Comparison of ENCODE assay signal across 23 cellular contexts in genomic region chr2:153405196-153405595, GRCh38.
"Had no signal": no experiment of that assay in that cellular context is flagged by ENCODE, and none has a peak within 500 bp of the region (broad histone marks: within the 10 kb centered on the region; RNA-seq: fewer than 3 reads in every experiment).

No MANE protein-coding gene starts in this region.

- H3K27ac ChIP-seq: colonic mucosa, left ventricle myocardium inferior, neutrophil, parathyroid adenoma, tibial nerve had no signal

- H3K79me2 ChIP-seq: parathyroid adenoma had no signal

- H3K4me3 Mint-ChIP-seq: activated B cell treated with CpG ODN at 0.5 μM for 24 hours; activated CD8-positive, alpha-beta T cell treated with anti-CD3 and anti-CD28 coated beads, Interleukin-2, amount 10 ng/mL, durations not matched to agents 7 days and 5 days; memory B cell; naive thymus-derived CD4-positive, alpha-beta T cell; T-helper 1 cell treated with Interleukin-12 subunit alpha and Interleukin-12 subunit beta and Interleukin-4 antibody, amounts not matched to agents 30 μg/mL and 1 μg/mL, for 36 hours had no signal

- H3K4me1 Mint-ChIP-seq: activated B cell treated with CpG ODN at 0.5 μM for 24 hours; memory B cell; naive thymus-derived CD4-positive, alpha-beta T cell had no signal

- H3K9ac ChIP-seq: parathyroid adenoma had no signal

- H3K9me3 ChIP-seq: colonic mucosa, left ventricle myocardium inferior, mucosa of descending colon, neutrophil, tibial nerve had no signal

- H3K27ac Mint-ChIP-seq: activated B cell treated with CpG ODN at 0.5 μM for 24 hours; activated CD8-positive, alpha-beta T cell treated with anti-CD3 and anti-CD28 coated beads, Interleukin-2, amount 10 ng/mL, durations not matched to agents 7 days and 5 days; activated naive CD4-positive, alpha-beta T cell treated with anti-CD3 and anti-CD28 coated beads, Interleukin-2, amount 50 U/mL, for 72 hours; memory B cell; naive thymus-derived CD4-positive, alpha-beta T cell; T-helper 1 cell treated with Interleukin-12 subunit alpha and Interleukin-12 subunit beta and Interleukin-4 antibody, amounts not matched to agents 30 μg/mL and 1 μg/mL, for 36 hours had no signal

- DNase-seq: activated B cell treated with CpG ODN at 0.5 μM for 24 hours; activated CD4-positive, alpha-beta T cell treated with anti-CD3 and anti-CD28 coated beads for 48 hours; activated CD8-positive, alpha-beta memory T cell treated with anti-CD3 and anti-CD28 coated beads, Interleukin-2, amount 50 U/mL, for 4 hours; activated CD8-positive, alpha-beta T cell treated with anti-CD3 and anti-CD28 coated beads, Interleukin-2, amount 10 ng/mL, durations not matched to agents 7 days and 5 days; activated effector memory CD4-positive, alpha-beta T cell treated with anti-CD3 and anti-CD28 coated beads, Interleukin-2, amount 50 U/mL, for 16 hours; activated T-cell treated with anti-CD3 and anti-CD28 coated beads, Interleukin-2, amount 50 U/mL, for 48 hours; amniotic stem cell; central memory CD4-positive, alpha-beta T cell; colonic mucosa; foreskin melanocyte; left ventricle myocardium inferior; mucosa of descending colon; naive thymus-derived CD4-positive, alpha-beta T cell; stimulated activated CD4-positive, alpha-beta T cell treated with anti-CD3 and anti-CD28 coated beads, Interleukin-4, amount 100 ng/mL, for 4 hours; stimulated activated CD8-positive, alpha-beta memory T cell treated with anti-CD3 and anti-CD28 coated beads, Interleukin-4, amount 100 ng/mL, for 48 hours; stimulated activated naive CD4-positive, alpha-beta T cell treated with Interleukin-2 at 50 U/mL for 16 hours; substantia nigra had no signal

- H3K4me3 ChIP-seq: colonic mucosa, left ventricle myocardium inferior, mucosa of descending colon, tibial nerve had no signal

- H3K36me3 ChIP-seq: colonic mucosa, left ventricle myocardium inferior, neutrophil, tibial nerve had no signal

- H3K27me3 Mint-ChIP-seq: activated B cell treated with CpG ODN at 0.5 μM for 24 hours had no signal

- H3K27me3 ChIP-seq: colonic mucosa, neutrophil, tibial nerve had no signal

- H3K9me3 Mint-ChIP-seq: activated B cell treated with CpG ODN at 0.5 μM for 24 hours; activated naive CD4-positive, alpha-beta T cell treated with anti-CD3 and anti-CD28 coated beads, Interleukin-2, amount 50 U/mL, for 72 hours; memory B cell had no signal

- H3K36me3 Mint-ChIP-seq: activated naive CD4-positive, alpha-beta T cell treated with anti-CD3 and anti-CD28 coated beads, Interleukin-2, amount 50 U/mL, for 72 hours; memory B cell; naive thymus-derived CD4-positive, alpha-beta T cell had no signal

- H3K4me1 ChIP-seq: colonic mucosa, left ventricle myocardium inferior, parathyroid adenoma, tibial nerve had no signal

- H2AFZ ChIP-seq: parathyroid adenoma had no signal

- ATAC-seq: activated CD8-positive, alpha-beta T cell treated with anti-CD3 and anti-CD28 coated beads, Interleukin-2, amount 10 ng/mL, durations not matched to agents 7 days and 5 days; activated naive CD4-positive, alpha-beta T cell treated with anti-CD3 and anti-CD28 coated beads, Interleukin-2, amount 50 U/mL, for 72 hours; mucosa of descending colon; naive thymus-derived CD4-positive, alpha-beta T cell had no signal
